In genomic region chr17:56891751-56892150, GRCh38 we compare ENCODE assay signal across 8 cellular contexts. TPM values are rescaled to one million over a fixed set of nuclear protein-coding genes. Genes with fewer than 3 reads are reported as not detected.
DNase-seq lines count a peak whose midpoint lies in the region; ATAC-seq and TF ChIP-seq lines count a peak whose summit lies in the region.

No MANE protein-coding gene starts in this region.

- ATAC-seq in left ventricle myocardium superior (peak; percentile 15), GM19455 (IDR thresholded peaks at IDR 0.05; ENCODE audit: unreplicated experiment) (no peak)

- peaks cover 19% of the 10 kb centered on the region for H3K9me3 Mint-ChIP-seq in HFFc6
- H3K9me3 Mint-ChIP-seq in activated T-cell treated with anti-CD3 and anti-CD28 coated beads, Interleukin-2, amount 50 U/mL, for 24 hours: peaks cover 13% of the 10 kb centered on the region

- TF ChIP-seq CTCF in HFFc6 (IDR thresholded peaks at IDR 0.05): peak; percentile 73

- H3K27me3 Mint-ChIP-seq in HFFc6 (ENCODE audit: insufficient read depth): no peaks in the 10 kb centered on the region; the same call in none of the 2 replicates
- H3K27me3 Mint-ChIP-seq in activated T-cell treated with anti-CD3 and anti-CD28 coated beads, Interleukin-2, amount 50 U/mL, for 24 hours: no peaks in the 10 kb centered on the region

- peaks cover 65% of the 10 kb centered on the region for H3K36me3 Mint-ChIP-seq in HFFc6 (ENCODE audit: low read depth)
- peaks cover 99% of the 10 kb centered on the region for H3K36me3 Mint-ChIP-seq in activated T-cell treated with anti-CD3 and anti-CD28 coated beads, Interleukin-2, amount 50 U/mL, for 24 hours (ENCODE audit: low read depth)

- H3K4me1 Mint-ChIP-seq in HFFc6 (ENCODE audit: low read depth): peaks cover 8% of the 10 kb centered on the region
- peaks cover 3% of the 10 kb centered on the region for H3K4me1 Mint-ChIP-seq in activated T-cell treated with anti-CD3 and anti-CD28 coated beads, Interleukin-2, amount 50 U/mL, for 24 hours (ENCODE audit: low read depth)

- intact Hi-C loops in left ventricle myocardium superior (cut with micrococcal nuclease): no loop called here

- no peak overlapping the region for H3K27ac Mint-ChIP-seq in HFFc6
- no peak overlapping the region for H3K27ac Mint-ChIP-seq in activated T-cell treated with anti-CD3 and anti-CD28 coated beads, Interleukin-2, amount 50 U/mL, for 24 hours

- H3K4me3 Mint-ChIP-seq in HFFc6: no peak overlapping the region
- H3K4me3 Mint-ChIP-seq in activated T-cell treated with anti-CD3 and anti-CD28 coated beads, Interleukin-2, amount 50 U/mL, for 24 hours: no peak overlapping the region

- DNase-seq in HFFc6: no peak
- DNase-seq in activated T-cell treated with anti-CD3 and anti-CD28 coated beads, Interleukin-2, amount 50 U/mL, for 24 hours: peak; percentile 73
- peak; percentile 63 for DNase-seq in left ventricle myocardium superior
- peak; percentile 30 for DNase-seq in stimulated activated CD8-positive, alpha-beta memory T cell treated with anti-CD3 and anti-CD28 coated beads, Interleukin-15, amount 100 ng/mL, for 1 hour (ENCODE audit: low read depth)
- DNase-seq in kidney tubule cell (ENCODE audit: low spot score): no peak
- no peak for DNase-seq in amygdala (lab: John Stamatoyannopoulos, UW)
- no peak for DNase-seq in T1000 (lab: John Stamatoyannopoulos, UW)

RNA-seq across cellular contexts. Expression of gene TRIM25, which starts 22.1 kb away (rescaled TPM):
- 10 to 100 TPM; 38.8 to 43.7 (median 41.4) TPM for total RNA-seq in HFFc6 (2021; fragmentation: NEBNext Ultra II Directional; extraction: Animal tissue kit (Norgen Biotek cat#: 25700))
- total RNA-seq in left ventricle myocardium superior: 19.5 TPM

RNA-seq across cellular contexts. Expression of gene DGKE, which starts 57.8 kb away (rescaled TPM):
- 1 to 10 TPM; 5.9 to 9.3 (median 7.6) TPM for total RNA-seq in HFFc6 (2021; fragmentation: NEBNext Ultra II Directional; extraction: Animal tissue kit (Norgen Biotek cat#: 25700))
- total RNA-seq in left ventricle myocardium superior: 3.6 TPM

RNA-seq across cellular contexts. Expression of gene C17orf67, which starts 58.0 kb away (rescaled TPM):
- 1 to 10 TPM; 1.5 to 2.3 (median 1.9) TPM for total RNA-seq in HFFc6 (2021; fragmentation: NEBNext Ultra II Directional; extraction: Animal tissue kit (Norgen Biotek cat#: 25700))
- 1.1 TPM for total RNA-seq in left ventricle myocardium superior

Comparison
In these comparisons a context has a peak if more than half of its experiments do, and no peak if none do; other contexts are left out.
1. DNase-seq: peak in activated T-cell treated with anti-CD3 and anti-CD28 coated beads, Interleukin-2, amount 50 U/mL, for 24 hours (single experiment), left ventricle myocardium superior (single experiment) and stimulated activated CD8-positive, alpha-beta memory T cell treated with anti-CD3 and anti-CD28 coated beads, Interleukin-15, amount 100 ng/mL, for 1 hour (single experiment); none in HFFc6 (single experiment), kidney tubule cell (single experiment), amygdala (0 of 56) and T1000 (single experiment).